25 cellular contexts compared by ENCODE assay signal in the genomic region with DNA sequence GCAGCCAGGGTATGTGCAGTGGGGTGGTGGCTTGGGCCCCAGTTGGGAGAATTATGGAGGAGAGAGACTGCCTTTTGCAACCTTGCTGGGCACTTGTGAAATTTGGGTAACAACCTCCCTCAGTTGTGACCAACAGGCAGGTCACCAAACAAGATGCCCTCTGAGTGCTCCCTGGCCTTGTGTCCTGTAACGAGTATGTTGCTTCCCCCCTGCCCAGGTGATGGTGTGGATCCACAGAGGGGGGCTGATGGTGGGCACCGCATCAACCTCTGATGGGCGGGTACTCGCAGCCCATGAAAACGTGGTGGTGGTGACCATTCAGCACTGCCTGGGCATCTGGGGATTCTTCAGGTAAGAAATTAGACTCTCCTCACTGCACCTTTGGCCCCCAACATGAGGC.
"Had no signal": no experiment of that assay in that cellular context is flagged by ENCODE, and none has a peak within 500 bp of the region (broad histone marks: within the 10 kb centered on the region; RNA-seq: fewer than 3 reads in every experiment).

No MANE protein-coding gene starts in this region.

- H3K36me3 ChIP-seq: neural progenitor cell, pancreas, prostate gland, right lobe of liver, sigmoid colon, stomach, thoracic aorta, thyroid gland, tibial nerve, upper lobe of left lung, vagina had no signal

- H3K4me1 ChIP-seq: neural progenitor cell, pancreas, prostate gland, sigmoid colon, stomach, thyroid gland, tibial nerve, upper lobe of left lung, vagina had no signal

- ATAC-seq: naive thymus-derived CD4-positive, alpha-beta T cell; natural killer cell; pancreas; right cardiac atrium; right lobe of liver; stimulated activated effector memory CD8-positive, alpha-beta T cell treated with anti-CD3 and anti-CD28 coated beads, Interleukin-12 subunit alpha, Interleukin-12 subunit beta, amount 100 ng/mL, for 72 hours; stimulated activated naive B cell treated with anti-CD40 and anti-IgM and Interleukin-4, amounts not matched to agents 10 μg/mL and 1 μg/mL and 100 μg/mL, for 72 hours had no signal

- H3K4me3 ChIP-seq: neural progenitor cell, pancreas, prostate gland, right lobe of liver, sigmoid colon, stomach, thoracic aorta, thyroid gland, tibial nerve, upper lobe of left lung, vagina had no signal

- H3K27me3 ChIP-seq: neural progenitor cell, pancreas, right lobe of liver, sigmoid colon, thyroid gland, tibial nerve, upper lobe of left lung, vagina had no signal

- H3K9me3 ChIP-seq: pancreas, prostate gland, right lobe of liver, sigmoid colon, stomach, thoracic aorta, thyroid gland, tibial nerve, upper lobe of left lung, vagina had no signal

- H3K27ac ChIP-seq: neural progenitor cell, pancreas, prostate gland, right lobe of liver, sigmoid colon, stomach, thoracic aorta, thyroid gland, tibial nerve, upper lobe of left lung, vagina had no signal

- DNase-seq: naive thymus-derived CD4-positive, alpha-beta T cell; natural killer cell; occipital lobe; pancreas; retina; right cardiac atrium; right lobe of liver; sigmoid colon; small intestine; stimulated activated CD4-positive, alpha-beta T cell treated with anti-CD3 and anti-CD28 coated beads, Interleukin-15, amount 100 ng/mL, for 24 hours; stimulated activated CD4-positive, alpha-beta T cell treated with anti-CD3 and anti-CD28 coated beads, Interleukin-2, amount 100 ng/mL, for 24 hours; stimulated activated CD4-positive, alpha-beta T cell treated with anti-CD3 and anti-CD28 coated beads, Interleukin-2, amount 100 ng/mL, for 48 hours; stimulated activated CD4-positive, alpha-beta T cell treated with anti-CD3 and anti-CD28 coated beads, Interleukin-4, amount 100 ng/mL, for 24 hours; stimulated activated naive B cell treated with anti-CD40 and anti-IgM and Interleukin-4, amounts not matched to agents 10 μg/mL and 1 μg/mL and 100 μg/mL, for 72 hours; stimulated activated naive CD4-positive, alpha-beta T cell treated with Interleukin-2 at 50 U/mL for 16 hours; stomach; thyroid gland; trophoblast cell; upper lobe of left lung had no signal
